In the genomic region with DNA sequence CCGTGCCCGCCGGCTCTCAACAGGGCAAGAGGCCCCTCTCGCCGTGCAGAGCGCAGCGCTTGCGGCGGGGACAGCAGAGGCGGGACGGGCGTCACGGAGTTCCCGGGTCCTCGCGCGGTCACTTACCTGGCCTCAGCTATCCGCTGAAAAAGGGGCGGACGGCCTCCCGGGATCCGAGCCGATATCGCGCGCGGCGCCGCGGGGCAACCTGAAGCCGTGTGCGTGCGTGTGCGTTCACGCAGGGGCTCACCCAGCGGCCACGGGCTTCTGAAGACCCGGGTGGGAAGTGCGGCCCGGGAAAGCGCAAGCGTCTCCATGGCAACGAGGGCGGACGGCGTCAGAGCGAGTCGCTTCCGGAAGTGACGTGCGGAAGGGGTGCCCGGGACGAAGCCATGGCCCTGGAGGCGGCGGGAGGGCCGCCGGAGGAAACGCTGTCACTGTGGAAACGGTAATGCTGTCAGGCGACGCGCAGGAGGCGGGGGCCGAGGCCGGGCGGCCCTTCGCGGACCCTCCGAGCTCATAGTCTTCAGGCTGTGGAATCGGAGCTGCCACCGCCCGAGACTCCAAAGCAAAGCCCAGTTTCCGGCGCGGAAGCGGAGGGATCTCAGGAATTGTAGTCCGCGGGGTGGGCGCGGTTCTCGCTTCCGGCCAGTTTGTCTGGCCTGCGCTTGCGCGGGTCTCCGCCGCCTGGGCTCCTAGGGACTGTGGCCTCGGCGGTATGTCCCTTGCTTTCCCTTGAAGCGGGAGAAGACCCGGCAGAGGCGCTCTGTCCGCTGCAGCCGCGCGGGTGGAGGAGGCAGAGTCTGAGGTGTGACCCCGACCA, we compare ENCODE assay signal across 8 cellular contexts.
DNase-seq lines count a peak whose midpoint lies in the region; ATAC-seq and TF ChIP-seq lines count a peak whose summit lies in the region.

A gene (plus strand): TSS at position 365 of the 823 bp plus-strand sequence. CDS start 28 bp downstream, at position 393.

- H3K27ac ChIP-seq in coronary artery, result peak within 1 kb of the TSS; percentile 93 to 98

- DNase-seq in C1 segment of cervical spinal cord (lab: John Stamatoyannopoulos, UW), result peak; percentile 77 to 99 (median 96)
- DNase-seq in NCI-H748 treated with DMSO at 0.1 percent for 48 hours (lab: John Stamatoyannopoulos, UW), result peak; percentile 76
- peak; percentile 95 for DNase-seq in activated CD4-positive, alpha-beta T cell treated with anti-CD3 and anti-CD28 coated beads, Interleukin-2, amount 50 U/mL, for 1 hour
- DNase-seq in coronary artery (ENCODE audit: low spot score), result peak; percentile 95
- DNase-seq in left kidney (ENCODE audit: low read depth, low spot score), result peak; percentile 98
- peak; percentile 87 for DNase-seq in stimulated activated CD4-positive, alpha-beta T cell treated with anti-CD3 and anti-CD28 coated beads, Interleukin-1b, Interleukin-23, amount 100 ng/mL, for 4 hours (ENCODE audit: low read depth in 2 of 2)

- no peak for TF ChIP-seq CTCF in coronary artery (IDR thresholded peaks at IDR 0.05)

- ATAC-seq in GM19397 (IDR thresholded peaks at IDR 0.05; ENCODE audit: unreplicated experiment) (peak; percentile 97), HG03565 (IDR thresholded peaks at IDR 0.05; ENCODE audit: unreplicated experiment) (peak; percentile 90)

- H3K4me3 ChIP-seq in coronary artery, result peak within 1 kb of the TSS; percentile 97

Comparison
In these comparisons a context has a peak if more than half of its experiments do, and no peak if none do; other contexts are left out.
1. Peak in every context shown above with its lines: DNase-seq, ATAC-seq, H3K4me3 ChIP-seq and H3K27ac ChIP-seq.